In genomic region chr11:117882539-117882938, GRCh38 we compare ENCODE assay signal across 17 cellular contexts. TPM values are rescaled to one million over a fixed set of nuclear protein-coding genes. Genes with fewer than 3 reads are reported as not detected.
A peak's percentile ranks its signal among the peaks of the same experiment; 100 is the strongest.
DNase-seq lines count a peak whose midpoint lies in the region; ATAC-seq and TF ChIP-seq lines count a peak whose summit lies in the region.
"Had no signal": no experiment of that assay in that cellular context is flagged by ENCODE, and none has a peak within 500 bp of the region (broad histone marks: within the 10 kb centered on the region; RNA-seq: fewer than 3 reads in every experiment).

No MANE protein-coding gene starts in this region.

- no peak overlapping the region for H3K4me3 Mint-ChIP-seq in T-helper 17 cell
- H3K4me3 Mint-ChIP-seq: activated naive CD4-positive, alpha-beta T cell treated with anti-CD3 and anti-CD28 coated beads, Interleukin-2, amount 10 ng/mL, durations not matched to agents 7 days and 5 days had no signal

- H3K27me3 Mint-ChIP-seq in T-helper 17 cell, result peaks cover 72% of the 10 kb centered on the region

- H3K27me3 ChIP-seq in cardiac muscle cell, result no peaks in the 10 kb centered on the region
- H3K27me3 ChIP-seq in heart left ventricle, result no peaks in the 10 kb centered on the region
- no peaks in the 10 kb centered on the region for H3K27me3 ChIP-seq in SJCRH30
- no peaks in the 10 kb centered on the region for H3K27me3 ChIP-seq in uterus
- H3K27me3 ChIP-seq: body of pancreas had no signal

- peak in 1 of 2 donors; percentile 72 for DNase-seq in cardiac muscle cell (ENCODE audit: low read depth in 1 of 2, low spot score in 1 of 2)
- no peak for DNase-seq in heart left ventricle
- DNase-seq in SJCRH30, result peak; percentile 32 to 59
- peak; percentile 37 for DNase-seq in left kidney (ENCODE audit: low read depth, low spot score)
- DNase-seq in uterus, result no peak
- no peak for DNase-seq in T-helper 17 cell
- no peak for DNase-seq in COLO829 (ENCODE audit: low spot score)
- no peak for DNase-seq in stimulated activated naive CD8-positive, alpha-beta T cell treated with anti-CD3 and anti-CD28 coated beads, Interleukin-15, Interleukin-2, amounts not matched to agents 100 U/mL and 50 U/mL, for 24 hours
- DNase-seq: activated naive CD4-positive, alpha-beta T cell treated with anti-CD3 and anti-CD28 coated beads, Interleukin-2, amount 10 ng/mL, durations not matched to agents 7 days and 5 days; IMR-90; midbrain; NCI-H1694; PC-3; spleen; stomach had no signal

- H3K36me3 Mint-ChIP-seq in T-helper 17 cell (ENCODE audit: low read depth), result no peaks in the 10 kb centered on the region
- H3K36me3 Mint-ChIP-seq: activated naive CD4-positive, alpha-beta T cell treated with anti-CD3 and anti-CD28 coated beads, Interleukin-2, amount 10 ng/mL, durations not matched to agents 7 days and 5 days had no signal

- 19 to 33% (median 28%) methylated on average over 6 of the region's 6 CpGs for WGBS in heart left ventricle, 4 donors

- TF ChIP-seq POLR2A in heart left ventricle (IDR thresholded peaks at IDR 0.05) (no peak), uterus (IDR thresholded peaks at IDR 0.05) (no peak)

- TF ChIP-seq CTCF in cardiac muscle cell (IDR thresholded peaks at IDR 0.05; ENCODE audit: low read depth, low read length) (no peak), heart left ventricle (IDR thresholded peaks at IDR 0.05) (no peak), uterus (IDR thresholded peaks at IDR 0.05) (no peak)

- peak overlapping the region; percentile 77 for H3K27ac ChIP-seq in cardiac muscle cell
- peak overlapping the region in 1 of 12 donors; percentile 92 for H3K27ac ChIP-seq in heart left ventricle
- no peak overlapping the region for H3K27ac ChIP-seq in SJCRH30
- peak overlapping the region; percentile 89 to 90 for H3K27ac ChIP-seq in uterus
- H3K27ac ChIP-seq: body of pancreas, parathyroid adenoma, spleen had no signal

- intact Hi-C loops in heart left ventricle (cut with DNase I), result no loop called here
- intact Hi-C loops in uterus (cut with DNase I; ENCODE audit: low total_unique reads), result no loop called here

- no peak overlapping the region for H3K27ac Mint-ChIP-seq in T-helper 17 cell
- H3K27ac Mint-ChIP-seq: activated naive CD4-positive, alpha-beta T cell treated with anti-CD3 and anti-CD28 coated beads, Interleukin-2, amount 10 ng/mL, durations not matched to agents 7 days and 5 days had no signal

- H3K9me3 ChIP-seq in cardiac muscle cell (ENCODE audit: low read depth) (no peaks in the 10 kb centered on the region), heart left ventricle (no peaks in the 10 kb centered on the region), SJCRH30 (replicated peaks) (no peaks in the 10 kb centered on the region), uterus (no peaks in the 10 kb centered on the region), T-helper 17 cell (ENCODE audit: control insufficient read depth, low read length, poor library complexity, severe bottlenecking) (no peaks in the 10 kb centered on the region)
- H3K9me3 ChIP-seq: body of pancreas, spleen, stomach had no signal

- H3K4me1 ChIP-seq in cardiac muscle cell (ENCODE audit: low read depth) (peaks cover 52% of the 10 kb centered on the region), heart left ventricle (peaks cover 0 to 37% (median 19%) of the 10 kb centered on the region in 12 donors), SJCRH30 (peaks cover 36% of the 10 kb centered on the region), uterus (peaks cover 8 to 10% of the 10 kb centered on the region in 2 donors)
- H3K4me1 ChIP-seq: body of pancreas, parathyroid adenoma had no signal

- H3K36me3 ChIP-seq in cardiac muscle cell, result no peaks in the 10 kb centered on the region
- H3K36me3 ChIP-seq in heart left ventricle, result no peaks in the 10 kb centered on the region
- H3K36me3 ChIP-seq in SJCRH30, result no peaks in the 10 kb centered on the region
- no peaks in the 10 kb centered on the region for H3K36me3 ChIP-seq in uterus
- H3K36me3 ChIP-seq: spleen, stomach had no signal

- H3K4me3 ChIP-seq in cardiac muscle cell (no peak overlapping the region), heart left ventricle (no peak overlapping the region), SJCRH30 (no peak overlapping the region), uterus (no peak overlapping the region)
- H3K4me3 ChIP-seq: body of pancreas, spleen, stomach had no signal

- ATAC-seq in heart left ventricle, result no peak
- no peak for ATAC-seq in T-helper 17 cell
- ATAC-seq in stimulated activated naive CD8-positive, alpha-beta T cell treated with anti-CD3 and anti-CD28 coated beads, Interleukin-15, Interleukin-2, amounts not matched to agents 100 U/mL and 50 U/mL, for 24 hours, result no peak
- ATAC-seq: body of pancreas, PC-3 had no signal

- peaks cover 4% of the 10 kb centered on the region for H3K4me1 Mint-ChIP-seq in T-helper 17 cell
- H3K4me1 Mint-ChIP-seq: activated naive CD4-positive, alpha-beta T cell treated with anti-CD3 and anti-CD28 coated beads, Interleukin-2, amount 10 ng/mL, durations not matched to agents 7 days and 5 days had no signal

RNA-seq across cellular contexts. Expression of gene FXYD6, which starts 6.1 kb away (rescaled TPM):
- total RNA-seq in cardiac muscle cell, result 324 and 403 TPM in 2 replicates
- 310 and 541 TPM in 2 replicates for polyA plus RNA-seq in cardiac muscle cell
- total RNA-seq in heart left ventricle, result 10 to 100 TPM; 24.6 to 51.2 (median 35.0) TPM
- polyA plus RNA-seq in heart left ventricle, result 10 to 100 TPM; 51.2 to 54.0 TPM
- 86.9 and 90.1 TPM in 2 replicates for total RNA-seq in SJCRH30 (2014; rRNA removed; shearing (Covaris generic))
- total RNA-seq in uterus, result 100 to 1,000 TPM in 3 of 4 donors, 10 to 100 TPM in 1; 85.3 to 307 (median 192) TPM
- under 1 TPM in 1 of 2 donors, not detected in 1; 0.62 TPM for total RNA-seq in T-helper 17 cell
- total RNA-seq: IMR-90, PC-3 had no signal

RNA-seq across cellular contexts. Expression of gene TMPRSS13, which starts 46.7 kb away (rescaled TPM):
- total RNA-seq in cardiac muscle cell (0.04 and 0.66 TPM in 2 replicates), heart left ventricle (under 1 TPM in 4 of 9 donors, not detected in 5; 0.06 to 0.51 (median 0.25) TPM), uterus (under 1 TPM in 3 of 4 donors, not detected in 1; 0.15 to 0.90 (median 0.51) TPM), T-helper 17 cell (1 to 10 TPM; 2.0 to 2.4 TPM)
- polyA plus RNA-seq in cardiac muscle cell (0.40 TPM in 1 of 2 replicates, not detected in the other), heart left ventricle (under 1 TPM; 0.03 to 0.08 TPM)
- total RNA-seq in SJCRH30 (2014; rRNA removed; shearing (Covaris generic)), result not detected in 2 replicates
- total RNA-seq: IMR-90 had no signal
- polyA plus RNA-seq: IMR-90 had no signal

RNA-seq across cellular contexts. Expression of gene FXYD2, which starts 58.0 kb away (rescaled TPM):
- total RNA-seq in cardiac muscle cell, result 0.07 and 2.4 TPM in 2 replicates
- polyA plus RNA-seq in cardiac muscle cell, result 2.3 and 4.4 TPM in 2 replicates
- total RNA-seq in heart left ventricle, result 1 to 10 TPM in 5 of 9 donors, under 1 TPM in 3, not detected in 1; 0.48 to 2.7 (median 1.8) TPM
- polyA plus RNA-seq in heart left ventricle, result 1 to 10 TPM in 1 of 2 donors, under 1 TPM in 1; 0.53 to 1.8 TPM
- 0.14 and 0.15 TPM in 2 replicates for total RNA-seq in SJCRH30 (2014; rRNA removed; shearing (Covaris generic))
- total RNA-seq in uterus, result 10 to 100 TPM in 1 of 4 donors, 1 to 10 TPM in 3; 2.1 to 36.4 (median 6.2) TPM
- total RNA-seq in T-helper 17 cell, result 1 to 10 TPM in 1 of 2 donors, not detected in 1; 1.3 TPM
- total RNA-seq: IMR-90, PC-3 had no signal

Comparison
In these comparisons a context has a peak if more than half of its experiments do, and no peak if none do; other contexts are left out.
1. DNase-seq: peak in SJCRH30 (2 of 2) and left kidney (single experiment); none in heart left ventricle (0 of 5), uterus (0 of 2), T-helper 17 cell (0 of 3), COLO829 (single experiment) and stimulated activated naive CD8-positive, alpha-beta T cell treated with anti-CD3 and anti-CD28 coated beads, Interleukin-15, Interleukin-2, amounts not matched to agents 100 U/mL and 50 U/mL, for 24 hours (single experiment).
2. RNA of gene FXYD6, which starts 6.1 kb away (total RNA-seq): 324 to 403 TPM in cardiac muscle cell, 85.3 to 307 TPM in uterus, 86.9 to 90.1 TPM in SJCRH30 and 24.6 to 51.2 TPM in heart left ventricle; 0.62 TPM in T-helper 17 cell; every median in the first group is over 10 times any median in the second.